Comparison of ENCODE assay signal across 1 cellular context in genomic region chr7:5275537-5275936, GRCh38.
TF ChIP-seq lines count a peak whose summit lies in the region.

No MANE protein-coding gene starts in this region.

TF ChIP-seq in HepG2, 621 proteins besides CTCF, POLR2A, EP300 and RAD21:
- TF ChIP-seq ZNF768 (CRISPR knock-in tag; IDR thresholded peaks at IDR 0.05) = 0 out of 2 replicates have a peak, but pooled peaks have one; percentile 45
